ENCODE assay signal across 19 cellular contexts in genomic region chr13:33497146-33497845, GRCh38.
A peak's percentile ranks its signal among the peaks of the same experiment; 100 is the strongest.
DNase-seq lines count a peak whose midpoint lies in the region; ATAC-seq, FAIRE-seq and TF ChIP-seq lines count a peak whose summit lies in the region.
"Had no signal": no experiment of that assay in that cellular context is flagged by ENCODE, and none has a peak within 500 bp of the region (broad histone marks: within the 10 kb centered on the region; RNA-seq: fewer than 3 reads in every experiment).

No MANE protein-coding gene starts in this region.

- peak; percentile 51 for FAIRE-seq in keratinocyte (lab: Jason Lieb, UNC)
- FAIRE-seq: GM12878 had no signal

- H3K4me1 ChIP-seq in SK-N-SH (ENCODE audit: control insufficient read depth in 1 of 2, insufficient read depth in 2 of 2, low read depth in 1 of 2, low read length in 1 of 2) (peaks cover 0 to 33% of the 10 kb centered on the region in 2 experiments; a peak in 3 of 4 replicates), keratinocyte (ENCODE audit: control insufficient read depth, extremely low read depth, insufficient read depth, low read length) (peaks cover 17% of the 10 kb centered on the region), uterus (no peaks in the 10 kb centered on the region)

- peak overlapping the region in 1 of 2 experiments; percentile 91; a peak in 2 of 4 replicates for H3K27ac ChIP-seq in SK-N-SH (ENCODE audit: low read depth in 2 of 2, low read length in 1 of 2)
- H3K27ac ChIP-seq in keratinocyte (ENCODE audit: control insufficient read depth, insufficient read depth, low read length) = no peak overlapping the region
- peak overlapping the region; percentile 19 to 30 for H3K27ac ChIP-seq in uterus

- H4K20me1 ChIP-seq in SK-N-SH (ENCODE audit: insufficient read depth) = no peaks in the 10 kb centered on the region
- no peaks in the 10 kb centered on the region for H4K20me1 ChIP-seq in keratinocyte (ENCODE audit: control insufficient read depth, extremely low read depth, insufficient read depth, low read length)

- H3K27me3 ChIP-seq in SK-N-SH (ENCODE audit: insufficient read depth) = no peaks in the 10 kb centered on the region
- H3K27me3 ChIP-seq in keratinocyte (ENCODE audit: control insufficient read depth, extremely low read depth, insufficient read depth, low read length) = no peaks in the 10 kb centered on the region
- H3K27me3 ChIP-seq in uterus = no peaks in the 10 kb centered on the region

- CTCF ChIA-PET in SK-N-SH (lab: Yijun Ruan, JAX) = interaction anchor here (0.7 to 1.1 kb wide), 2 partner anchors 10 to 44 kb away, joined by 3 read pairs; no protein-coding TSS in a partner anchor

- H3K79me2 ChIP-seq in SK-N-SH (ENCODE audit: insufficient read depth) (no peaks in the 10 kb centered on the region), keratinocyte (ENCODE audit: control insufficient read depth, insufficient read depth, low read length) (no peaks in the 10 kb centered on the region)

- no peak for TF ChIP-seq EP300 in SK-N-SH (IDR thresholded peaks at IDR 0.05; ENCODE audit: borderline replicate concordance in 1 of 2, low read depth in 1 of 2, low read length in 1 of 2)

- TF ChIP-seq CTCF in SK-N-SH (IDR thresholded peaks at IDR 0.05) (no peak), keratinocyte (optimal IDR thresholded peaks at IDR 0.05 in 1 of 3, IDR thresholded peaks at IDR 0.05 in 1 of 3, conservative IDR thresholded peaks at IDR 0.05 in 1 of 3; ENCODE audit: extremely low read depth in 1 of 3, insufficient read depth in 2 of 3, low read length in 3 of 3) (no peak), uterus (IDR thresholded peaks at IDR 0.05) (no peak)

- ATAC-seq in SK-N-SH treated with all-trans-retinoic acid at 6 μM for 48 hours (no peak), HG02610 (IDR thresholded peaks at IDR 0.05; ENCODE audit: unreplicated experiment) (no peak)
- ATAC-seq: CD8-positive, alpha-beta T cell; GM12878; sciatic nerve had no signal

- peak overlapping the region; percentile 23; the same call in 1 of the 2 replicates for H3K9ac ChIP-seq in SK-N-SH
- H3K9ac ChIP-seq in keratinocyte (ENCODE audit: control insufficient read depth, extremely low read depth, insufficient read depth, low read length) = no peak overlapping the region

- H3K4me2 ChIP-seq in SK-N-SH = peak overlapping the region; percentile 0; the same call in 1 of the 2 replicates
- H3K4me2 ChIP-seq in keratinocyte (ENCODE audit: control insufficient read depth, extremely low read depth, insufficient read depth, low read depth, low read length) = no peak overlapping the region

- TF ChIP-seq RAD21 in SK-N-SH (IDR thresholded peaks at IDR 0.05; ENCODE audit: low read length) = no peak

- WGBS in SK-N-SH (ENCODE audit: low lambda C conversion rate) = 66% methylated on average over 4 of the region's 4 CpGs

- no peaks in the 10 kb centered on the region for H3K9me1 ChIP-seq in keratinocyte (ENCODE audit: control insufficient read depth, extremely low read depth, insufficient read depth, low read length)

- POLR2A ChIA-PET in SK-N-SH (lab: Yijun Ruan, JAX) = no interaction called here

- TF ChIP-seq POLR2A in uterus (IDR thresholded peaks at IDR 0.05) = no peak

- intact Hi-C loops in uterus (cut with DNase I; ENCODE audit: low total_unique reads) = no loop called here

- H3K9me3 ChIP-seq in SK-N-SH (no peaks in the 10 kb centered on the region), keratinocyte (ENCODE audit: control insufficient read depth, low read depth, low read length) (no peaks in the 10 kb centered on the region), uterus (no peaks in the 10 kb centered on the region)

- H2AFZ ChIP-seq in SK-N-SH (ENCODE audit: low read depth) (peak overlapping the region; percentile 10; the same call in 1 of the 2 replicates), keratinocyte (ENCODE audit: control insufficient read depth, low read length) (no peak overlapping the region)

- dilution Hi-C loops in keratinocyte (cut with MboI; ENCODE audit: extremely low pct_ligation_motif_present, low sequenced_read_pairs) = no loop called here

- peaks cover 43% of the 10 kb centered on the region for H3F3A ChIP-seq in SK-N-SH (replicated peaks; ENCODE audit: insufficient read depth)

- no peak overlapping the region for H3K4me3 ChIP-seq in SK-N-SH (ENCODE audit: low read depth in 2 of 2, low read length in 1 of 2)
- H3K4me3 ChIP-seq in keratinocyte (ENCODE audit: control insufficient read depth in 2 of 3, extremely low read depth in 1 of 3, insufficient read depth in 2 of 3, low read depth in 1 of 3, low read length in 3 of 3) = no peak overlapping the region
- H3K4me3 ChIP-seq in uterus = no peak overlapping the region
- H3K4me3 ChIP-seq: GM12878 had no signal

- H3K36me3 ChIP-seq in SK-N-SH (replicated peaks in 1 of 2; ENCODE audit: control insufficient read depth in 1 of 2, insufficient read depth in 2 of 2, low read length in 1 of 2) = no peaks in the 10 kb centered on the region
- no peaks in the 10 kb centered on the region for H3K36me3 ChIP-seq in keratinocyte (ENCODE audit: control insufficient read depth in 2 of 2, extremely low read depth in 1 of 2, insufficient read depth in 2 of 2, low read length in 2 of 2)
- no peaks in the 10 kb centered on the region for H3K36me3 ChIP-seq in uterus

- no peaks in the 10 kb centered on the region for H3K9me2 ChIP-seq in SK-N-SH

- DNase-seq in SK-N-SH = no peak
- DNase-seq in astrocyte of the hippocampus (ENCODE audit: low read depth, low spot score) = peak; percentile 16
- no peak for DNase-seq in keratinocyte (ENCODE audit: low read depth, low spot score)
- DNase-seq in uterus = no peak
- no peak for DNase-seq in NCI-H2196 (lab: John Stamatoyannopoulos, UW; ENCODE audit: unreplicated experiment)
- no peak for DNase-seq in pons (ENCODE audit: low spot score)
- DNase-seq: activated naive CD4-positive, alpha-beta T cell treated with anti-CD3 and anti-CD28 coated beads, Interleukin-2, amount 50 U/mL, for 16 hours; activated T-cell treated with anti-CD3 and anti-CD28 coated beads for 4 hours; caudate nucleus; CD8-positive, alpha-beta T cell; endodermal cell; H7; SHP77; stimulated activated CD4-positive, alpha-beta T cell treated with anti-CD3 and anti-CD28 coated beads, Interleukin-4, amount 100 ng/mL, for 1 hour; T1000 had no signal

TF ChIP-seq in SK-N-SH, 30 proteins besides CTCF, POLR2A, EP300 and RAD21:
- TF ChIP-seq PBX3 (IDR thresholded peaks at IDR 0.05) (0 out of 2 replicates have a peak, but pooled peaks have one; percentile 5), SMC3 (IDR thresholded peaks at IDR 0.05; ENCODE audit: low read depth, low read length) (no peak)

TF ChIP-seq in SK-N-SH treated with all-trans-retinoic acid at 6 μM for 48 hours, 23 proteins besides CTCF, POLR2A, EP300 and RAD21:
- TF ChIP-seq ARNTL (CRISPR knock-in tag; IDR thresholded peaks at IDR 0.05; ENCODE audit: borderline replicate concordance, low read depth) (no peak), ESRRG (CRISPR knock-in tag; IDR thresholded peaks at IDR 0.05) (no peak)
